Comparison of ENCODE assay signal across 8 cellular contexts in the genomic region with DNA sequence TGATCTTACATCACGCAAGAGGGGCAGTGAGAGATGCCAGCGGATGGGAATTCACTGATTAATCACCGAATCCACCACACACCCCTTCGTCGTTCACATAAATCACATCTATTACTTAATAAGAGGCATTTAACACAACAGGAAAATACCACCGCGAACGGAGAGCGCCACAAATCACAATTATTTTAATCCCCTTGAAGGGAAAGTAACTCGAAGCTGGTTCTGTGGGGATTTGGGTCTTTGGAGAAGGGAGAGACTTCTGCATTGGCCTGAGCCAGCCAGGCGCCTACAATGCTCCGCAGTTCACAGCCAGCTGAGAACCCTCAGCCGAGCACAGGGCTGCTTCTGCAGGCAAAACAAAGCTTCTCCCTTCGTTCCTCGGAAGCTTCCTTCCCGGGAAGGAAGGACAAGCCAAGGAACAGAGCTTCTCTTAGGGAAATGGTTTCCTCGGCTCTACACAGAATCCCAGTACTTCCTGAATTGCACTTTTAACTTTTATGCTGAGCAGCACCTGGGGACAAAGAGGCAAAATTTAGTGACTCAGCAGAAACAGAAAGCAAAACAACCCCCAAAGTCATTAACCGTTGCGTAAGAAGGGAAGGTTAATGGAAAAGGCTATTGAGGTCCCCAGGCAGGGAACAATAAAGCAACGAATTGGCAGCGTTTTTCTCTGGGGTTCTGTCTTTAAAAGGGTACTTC. TPM values are rescaled to one million over a fixed set of nuclear protein-coding genes. Genes with fewer than 3 reads are reported as not detected.
A peak's percentile ranks its signal among the peaks of the same experiment; 100 is the strongest.
DNase-seq lines count a peak whose midpoint lies in the region; ATAC-seq and TF ChIP-seq lines count a peak whose summit lies in the region.

A gene (minus strand): TSS at position 1 of the 699 bp plus-strand sequence. CDS start 287 bp downstream, outside the sequence.

- no peak for TF ChIP-seq POLR2A in lower leg skin (IDR thresholded peaks at IDR 0.05)

- 1% methylated on average over 21 of the region's 21 CpGs for WGBS in lower leg skin, 2 donors
- under 1% methylated on average over 21 of the region's 21 CpGs for WGBS in thymus

- TF ChIP-seq CTCF in lower leg skin (IDR thresholded peaks at IDR 0.05), result no peak

- no peaks in the 10 kb centered on the region for H3K4me1 ChIP-seq in thymus (ENCODE audit: control insufficient read depth, insufficient read depth, low read length)

- peaks cover 23% of the 10 kb centered on the region for H3K27me3 ChIP-seq in thymus (ENCODE audit: control insufficient read depth, insufficient read depth)

- intact Hi-C loops in lower leg skin (cut with DNase I; ENCODE audit: low total_unique reads), result no loop called here

- peak within 1 kb of the TSS; percentile 52 for H3K4me3 ChIP-seq in lower leg skin (ENCODE audit: low read depth, poor library complexity, severe bottlenecking)
- peak within 1 kb of the TSS; percentile 22 for H3K4me3 ChIP-seq in thymus (ENCODE audit: low read length)

- H3K27ac ChIP-seq in thymus (ENCODE audit: low read depth), result no peak within 1 kb of the TSS

- no peaks in the 10 kb centered on the region for H3K9me3 ChIP-seq in thymus (ENCODE audit: control insufficient read depth)

- H3K36me3 ChIP-seq in thymus (ENCODE audit: control insufficient read depth, insufficient read depth), result no peaks in the 10 kb centered on the region

- ATAC-seq in GM21529 (IDR thresholded peaks at IDR 0.05; ENCODE audit: unreplicated experiment) (peak; percentile 75), GM18861 (IDR thresholded peaks at IDR 0.05; ENCODE audit: unreplicated experiment) (no peak)

- DNase-seq in GM03348 (ENCODE audit: low spot score), result peak; percentile 23
- peak; percentile 2 for DNase-seq in NCI-H510A (lab: John Stamatoyannopoulos, UW)
- DNase-seq in dermis blood vessel endothelial cell, result peak; percentile 35
- DNase-seq in lower leg skin (ENCODE audit: low spot score in 2 of 2), result no peak
- DNase-seq in activated naive CD4-positive, alpha-beta T cell treated with Interleukin-2 at 50 U/mL for 16 hours, result no peak

RNA-seq across cellular contexts. Expression of the gene that starts here (rescaled TPM):
- total RNA-seq in dermis blood vessel endothelial cell (under 0.01 TPM in 2 replicates), lower leg skin (1 to 10 TPM in 2 of 4 donors, under 1 TPM in 2; 0.80 to 1.6 (median 1.0) TPM)
- polyA plus RNA-seq in thymus, result 0.18 TPM

Comparison
In these comparisons a context has a peak if more than half of its experiments do, and no peak if none do; other contexts are left out.
1. Peak in DNase-seq in dermis blood vessel endothelial cell; RNA of the gene not detected or under 1 TPM.
2. DNase-seq: peak in GM03348 (single experiment) and NCI-H510A (single experiment); none in lower leg skin (0 of 2) and activated naive CD4-positive, alpha-beta T cell treated with Interleukin-2 at 50 U/mL for 16 hours (single experiment).